In genomic region chr4:110849461-110849860, GRCh38 we compare ENCODE assay signal across 23 cellular contexts.
"Had no signal": no experiment of that assay in that cellular context is flagged by ENCODE, and none has a peak within 500 bp of the region (broad histone marks: within the 10 kb centered on the region; RNA-seq: fewer than 3 reads in every experiment).

No MANE protein-coding gene starts in this region.

- H3K4me1 Mint-ChIP-seq: immature natural killer cell; naive B cell; stimulated activated effector memory CD8-positive, alpha-beta T cell treated with anti-CD3 and anti-CD28 coated beads, Interleukin-12 subunit alpha, Interleukin-12 subunit beta, amount 100 ng/mL, for 72 hours had no signal

- H3K4me3 Mint-ChIP-seq: immature natural killer cell; naive B cell; stimulated activated effector memory CD8-positive, alpha-beta T cell treated with anti-CD3 and anti-CD28 coated beads, Interleukin-12 subunit alpha, Interleukin-12 subunit beta, amount 100 ng/mL, for 72 hours; type B pancreatic cell had no signal

- H3K4me1 ChIP-seq: left ventricle myocardium inferior, lower lobe of right lung, right lobe of liver, stomach, thyroid gland had no signal

- H3K27me3 ChIP-seq: ovary, right lobe of liver, thyroid gland had no signal

- H3K27ac Mint-ChIP-seq: immature natural killer cell; naive B cell; stimulated activated effector memory CD8-positive, alpha-beta T cell treated with anti-CD3 and anti-CD28 coated beads, Interleukin-12 subunit alpha, Interleukin-12 subunit beta, amount 100 ng/mL, for 72 hours; type B pancreatic cell had no signal

- H3K36me3 Mint-ChIP-seq: immature natural killer cell; naive B cell; stimulated activated effector memory CD8-positive, alpha-beta T cell treated with anti-CD3 and anti-CD28 coated beads, Interleukin-12 subunit alpha, Interleukin-12 subunit beta, amount 100 ng/mL, for 72 hours; type B pancreatic cell had no signal

- H3K27ac ChIP-seq: dorsolateral prefrontal cortex, left ventricle myocardium inferior, lower lobe of right lung, ovary, right lobe of liver, stomach, thyroid gland had no signal

- H3K9me3 ChIP-seq: left ventricle myocardium inferior, lower lobe of right lung, ovary, right lobe of liver, stomach, thyroid gland had no signal

- H3K4me3 ChIP-seq: dorsolateral prefrontal cortex, left ventricle myocardium inferior, lower lobe of right lung, ovary, right lobe of liver, stomach, thyroid gland had no signal

- H3K36me3 ChIP-seq: left ventricle myocardium inferior, lower lobe of right lung, ovary, right lobe of liver, stomach, thyroid gland had no signal

- H3K9me3 Mint-ChIP-seq: stimulated activated effector memory CD8-positive, alpha-beta T cell treated with anti-CD3 and anti-CD28 coated beads, Interleukin-12 subunit alpha, Interleukin-12 subunit beta, amount 100 ng/mL, for 72 hours; type B pancreatic cell had no signal

- DNase-seq: cerebellar nuclear complex; dorsolateral prefrontal cortex; effector CD4-positive, alpha-beta T cell; hypothalamus; immature natural killer cell; islet precursor cell; kidney glomerular epithelial cell; left colon; left ventricle myocardium inferior; lower lobe of right lung; naive B cell; occipital lobe; ovary; posterior cingulate gyrus; retina; right lobe of liver; stimulated activated CD4-positive, alpha-beta T cell treated with anti-CD3 and anti-CD28 coated beads, Interleukin-2, amount 100 ng/mL, for 24 hours; stimulated activated CD4-positive, alpha-beta T cell treated with anti-CD3 and anti-CD28 coated beads, Interleukin-4, amount 100 ng/mL, for 24 hours; stimulated activated naive CD4-positive, alpha-beta T cell treated with Interleukin-2 at 50 U/mL for 16 hours; stomach; thyroid gland had no signal

- ATAC-seq: left colon; lower lobe of right lung; right lobe of liver; stimulated activated effector memory CD8-positive, alpha-beta T cell treated with anti-CD3 and anti-CD28 coated beads, Interleukin-12 subunit alpha, Interleukin-12 subunit beta, amount 100 ng/mL, for 72 hours had no signal
